In genomic region chr3:119161240-119161639, GRCh38 we compare ENCODE assay signal across 25 cellular contexts. TPM values are rescaled to one million over a fixed set of nuclear protein-coding genes. Genes with fewer than 3 reads are reported as not detected.
DNase-seq lines count a peak whose midpoint lies in the region; ATAC-seq and TF ChIP-seq lines count a peak whose summit lies in the region.
"Had no signal": no experiment of that assay in that cellular context is flagged by ENCODE, and none has a peak within 500 bp of the region (broad histone marks: within the 10 kb centered on the region; RNA-seq: fewer than 3 reads in every experiment).

No MANE protein-coding gene starts in this region.

- no peak overlapping the region for H3K4me2 ChIP-seq in osteoblast (ENCODE audit: insufficient read depth, low read length)
- H3K4me2 ChIP-seq: BLaER1 treated with 17β-estradiol and CSF1 and Interleukin-3, amounts not matched to agents 10 nM and 100 nM had no signal

- CTCF ChIA-PET in CD8-positive, alpha-beta T cell (lab: Charles Lee), result no interaction called here

- H4K20me1 ChIP-seq in osteoblast (ENCODE audit: insufficient read depth, low read length), result no peaks in the 10 kb centered on the region
- H4K20me1 ChIP-seq: BLaER1 treated with 17β-estradiol and CSF1 and Interleukin-3, amounts not matched to agents 10 nM and 100 nM had no signal

- H3K4me1 Mint-ChIP-seq in CD8-positive, alpha-beta T cell (ENCODE audit: low read depth), result no peaks in the 10 kb centered on the region
- H3K4me1 Mint-ChIP-seq: CD4-positive, alpha-beta memory T cell had no signal

- no peaks in the 10 kb centered on the region for H3K27me3 ChIP-seq in osteoblast (ENCODE audit: insufficient read depth, low read length)
- H3K27me3 ChIP-seq in CD8-positive, alpha-beta T cell (ENCODE audit: insufficient read depth, low read length), result no peaks in the 10 kb centered on the region
- H3K27me3 ChIP-seq: BLaER1 treated with 17β-estradiol and CSF1 and Interleukin-3, amounts not matched to agents 10 nM and 100 nM had no signal

- H3K36me3 Mint-ChIP-seq in CD8-positive, alpha-beta T cell, result no peaks in the 10 kb centered on the region
- H3K36me3 Mint-ChIP-seq: CD4-positive, alpha-beta memory T cell had no signal

- ATAC-seq in HG03342 (IDR thresholded peaks at IDR 0.05; ENCODE audit: unreplicated experiment) (no peak), HG03175 (IDR thresholded peaks at IDR 0.05; ENCODE audit: unreplicated experiment) (no peak)
- no peak for ATAC-seq in CD8-positive, alpha-beta T cell
- ATAC-seq: K562 had no signal

- H3K36me3 ChIP-seq in osteoblast (ENCODE audit: insufficient read depth, low read length), result no peaks in the 10 kb centered on the region
- no peaks in the 10 kb centered on the region for H3K36me3 ChIP-seq in CD8-positive, alpha-beta T cell (ENCODE audit: insufficient read depth, low read length)
- H3K36me3 ChIP-seq: BLaER1 treated with 17β-estradiol and CSF1 and Interleukin-3, amounts not matched to agents 10 nM and 100 nM had no signal

- H3K27ac ChIP-seq in epithelial cell of prostate, result peak overlapping the region; percentile 72
- H3K27ac ChIP-seq in osteoblast (ENCODE audit: low read depth, low read length), result no peak overlapping the region
- H3K27ac ChIP-seq in CD8-positive, alpha-beta T cell (ENCODE audit: low read depth, low read length), result no peak overlapping the region
- H3K27ac ChIP-seq: 22Rv1; BLaER1 treated with 17β-estradiol and CSF1 and Interleukin-3, amounts not matched to agents 10 nM and 100 nM; RWPE1; SK-N-MC had no signal

- peak overlapping the region; percentile 28 for H2AFZ ChIP-seq in osteoblast (ENCODE audit: low read length)

- peaks cover 3% of the 10 kb centered on the region for H3K9me3 Mint-ChIP-seq in CD8-positive, alpha-beta T cell

- H3K27me3 Mint-ChIP-seq in CD8-positive, alpha-beta T cell (ENCODE audit: low read depth), result peaks cover 20% of the 10 kb centered on the region

- DNase-seq in DMS53 (lab: John Stamatoyannopoulos, UW) (peak; percentile 4), DMS53 treated with DMSO at 0.1 percent for 48 hours (lab: John Stamatoyannopoulos, UW; ENCODE audit: unreplicated experiment) (no peak), epithelial cell of prostate (ENCODE audit: low read depth, low spot score) (peak; percentile 55), osteoblast (ENCODE audit: insufficient read length, low spot score, missing footprints) (no peak), D341Med (ENCODE audit: low spot score) (no peak)
- no peak for DNase-seq in CD8-positive, alpha-beta T cell
- DNase-seq: CD4-positive, alpha-beta memory T cell; EL; GF-D8; H7; MM.1S; NCI-H1048; NCI-H1417 treated with DMSO at 0.1 percent for 48 hours; NCI-H187; NCI-H69; SHP77 treated with DMSO at 0.1 percent for 48 hours had no signal

- peaks cover 3% of the 10 kb centered on the region for H3K9me3 ChIP-seq in osteoblast (ENCODE audit: low read depth, low read length)
- H3K9me3 ChIP-seq in CD8-positive, alpha-beta T cell (ENCODE audit: low read length), result no peaks in the 10 kb centered on the region

- intact Hi-C loops in CD8-positive, alpha-beta T cell (cut with DNase I, micrococcal nuclease), result no loop called here

- POLR2A ChIA-PET in CD8-positive, alpha-beta T cell (lab: Charles Lee), result no interaction called here

- no peaks in the 10 kb centered on the region for H3K79me2 ChIP-seq in osteoblast (ENCODE audit: insufficient read depth, low read length)

- no peak for TF ChIP-seq CTCF in osteoblast (IDR thresholded peaks at IDR 0.05; ENCODE audit: extremely low read depth, low read depth, low read length)
- TF ChIP-seq CTCF in CD8-positive, alpha-beta T cell (IDR thresholded peaks at IDR 0.05), result no peak

- no peak overlapping the region for H3K4me3 Mint-ChIP-seq in CD8-positive, alpha-beta T cell
- H3K4me3 Mint-ChIP-seq: CD4-positive, alpha-beta memory T cell had no signal

- no peak overlapping the region for H3K27ac Mint-ChIP-seq in CD8-positive, alpha-beta T cell
- H3K27ac Mint-ChIP-seq: CD4-positive, alpha-beta memory T cell had no signal

- H3K4me1 ChIP-seq in osteoblast (ENCODE audit: insufficient read depth, low read length), result no peaks in the 10 kb centered on the region
- no peaks in the 10 kb centered on the region for H3K4me1 ChIP-seq in CD8-positive, alpha-beta T cell (ENCODE audit: insufficient read depth, low read length)
- H3K4me1 ChIP-seq: BLaER1 treated with 17β-estradiol and CSF1 and Interleukin-3, amounts not matched to agents 10 nM and 100 nM had no signal

- H3K4me3 ChIP-seq in osteoblast (ENCODE audit: insufficient read depth, low read length), result no peak overlapping the region
- no peak overlapping the region for H3K4me3 ChIP-seq in CD8-positive, alpha-beta T cell (ENCODE audit: low read depth, low read length)
- H3K4me3 ChIP-seq: BLaER1 treated with 17β-estradiol and CSF1 and Interleukin-3, amounts not matched to agents 10 nM and 100 nM; K562; SK-N-MC had no signal

RNA-seq across cellular contexts. Expression of gene UPK1B, which starts 12.2 kb away (rescaled TPM):
- 0.29 and 0.36 TPM in 2 replicates for total RNA-seq in osteoblast
- total RNA-seq in CD8-positive, alpha-beta T cell, result not detected
- total RNA-seq: CD4-positive, alpha-beta memory T cell; LHCN-M2; NCI-H460 had no signal

RNA-seq across cellular contexts. Expression of gene TEX55, which starts 15.3 kb away (rescaled TPM):
- total RNA-seq in osteoblast, result not detected in 2 replicates
- total RNA-seq in CD8-positive, alpha-beta T cell, result not detected
- total RNA-seq: CD4-positive, alpha-beta memory T cell; H7; K562; LHCN-M2; NCI-H460 had no signal

Comparison
In these comparisons a context has a peak if more than half of its experiments do, and no peak if none do; other contexts are left out.
1. DNase-seq: peak in DMS53 (single experiment) and epithelial cell of prostate (single experiment); none in DMS53 treated with DMSO at 0.1 percent for 48 hours (single experiment), osteoblast (single experiment), D341Med (single experiment) and CD8-positive, alpha-beta T cell (0 of 7).